8 cellular contexts compared by ENCODE assay signal in genomic region chr19:47779524-47780214, GRCh38. TPM values are rescaled to one million over a fixed set of nuclear protein-coding genes. Genes with fewer than 3 reads are reported as not detected.
A peak's percentile ranks its signal among the peaks of the same experiment; 100 is the strongest.
DNase-seq lines count a peak whose midpoint lies in the region; ATAC-seq, FAIRE-seq and TF ChIP-seq lines count a peak whose summit lies in the region.
"Had no signal": no experiment of that assay in that cellular context is flagged by ENCODE, and none has a peak within 500 bp of the region (broad histone marks: within the 10 kb centered on the region; RNA-seq: fewer than 3 reads in every experiment).

No MANE protein-coding gene starts in this region.

- WGBS in HepG2 (ENCODE audit: low lambda C conversion rate) = 87% methylated on average over 24 of the region's 24 CpGs

- intact Hi-C loops in breast epithelium (cut with DNase I; ENCODE audit: low total_unique reads) (no loop called here), HepG2 (cut with micrococcal nuclease; ENCODE audit: unreplicated experiment) (no loop called here)

- BruUV-seq in HepG2 (replicated peaks; lab: Mats Ljungman, UMichigan) = no TSS peak

- POLR2A ChIA-PET in HepG2 (lab: Yijun Ruan, JAX) = no interaction called here

- TF ChIP-seq RAD21 in HepG2 (CRISPR knock-in tag; IDR thresholded peaks at IDR 0.05) = no peak

- H3K79me2 ChIP-seq in HepG2 (ENCODE audit: insufficient read depth, low read length) = peaks cover 18% of the 10 kb centered on the region

- TF ChIP-seq CTCF in LNCaP clone FGC (IDR thresholded peaks at IDR 0.05; ENCODE audit: control insufficient read depth, extremely low read depth, insufficient read depth) (no peak), breast epithelium (IDR thresholded peaks at IDR 0.05) (no peak), HepG2 (CRISPR knock-in tag; IDR thresholded peaks at IDR 0.05) (no peak), thoracic aorta (IDR thresholded peaks at IDR 0.05) (no peak)

- peak overlapping the region; percentile 94 for H3K4me2 ChIP-seq in HepG2 (ENCODE audit: low read depth, low read length)

- peaks cover 0 to 5% of the 10 kb centered on the region in 2 donors for H3K4me1 ChIP-seq in breast epithelium
- peaks cover 36% of the 10 kb centered on the region for H3K4me1 ChIP-seq in HepG2 (ENCODE audit: insufficient read depth, low read length)
- H3K4me1 ChIP-seq in thoracic aorta (ENCODE audit: control insufficient read depth in 1 of 2, low read depth in 2 of 2) = peaks cover 22 to 41% of the 10 kb centered on the region in 2 donors

- no peak overlapping the region for H2AFZ ChIP-seq in HepG2 (ENCODE audit: low read length)

- CTCF ChIA-PET in HepG2 (lab: Yijun Ruan, JAX; ENCODE audit: low intra/inter-chr PET ratio, low total read pairs) = no interaction called here

- peak overlapping the region; percentile 97; the same call in 1 of the 2 replicates for H3K9ac ChIP-seq in HepG2 (ENCODE audit: insufficient read depth, low read depth, low read length)

- H3K36me3 ChIP-seq in breast epithelium (no peaks in the 10 kb centered on the region), HepG2 (replicated peaks in 1 of 2; ENCODE audit: control insufficient read depth in 1 of 2, insufficient read depth in 2 of 2, low read length in 2 of 2) (peaks cover 0 to 22% of the 10 kb centered on the region in 2 experiments; a peak in 3 of 5 replicates), thoracic aorta (peaks cover 26% of the 10 kb centered on the region)

- H3K27ac ChIP-seq in breast epithelium (peak overlapping the region; percentile 98 to 99), HepG2 (ENCODE audit: extremely low read length, insufficient read depth, low read length) (no peak overlapping the region), thoracic aorta (peak overlapping the region; percentile 98)

- in situ Hi-C loops in HepG2 (cut with HindIII; ENCODE audit: extremely low pct_ligation_motif_present, low pct_unique_long_range_greater_than_20kb) = no loop called here

- ATAC-seq in HepG2 (no peak), thoracic aorta (ENCODE audit: insufficient number of reproducible peaks, low FRiP score, low read depth) (no peak), GM21723 (IDR thresholded peaks at IDR 0.05; ENCODE audit: unreplicated experiment) (no peak)

- DNase-seq in LNCaP clone FGC (ENCODE audit: low read depth) = no peak
- DNase-seq in breast epithelium (ENCODE audit: low spot score in 2 of 2) = peak in 1 of 2 donors; percentile 56
- DNase-seq in HepG2 (ENCODE audit: low spot score) = no peak
- peak; percentile 52 for DNase-seq in thoracic aorta (ENCODE audit: low spot score)
- DNase-seq in GM12892 (ENCODE audit: insufficient read length) = no peak
- no peak for DNase-seq in NCI-H82 (lab: John Stamatoyannopoulos, UW)

- TF ChIP-seq EP300 in HepG2 (IDR thresholded peaks at IDR 0.05; ENCODE audit: low read depth in 2 of 2, low read length in 2 of 2) = no peak
- no peak for TF ChIP-seq EP300 in HepG2 (CRISPR knock-in tag; IDR thresholded peaks at IDR 0.05; ENCODE audit: borderline replicate concordance)

- H3K4me3 ChIP-seq in LNCaP clone FGC (ENCODE audit: low read depth, low read length) (peak overlapping the region; percentile 64), breast epithelium (peak overlapping the region; percentile 77 to 96 (median 83)), HepG2 (replicated peaks in 1 of 3; ENCODE audit: insufficient read depth in 1 of 3, low read depth in 2 of 3, low read length in 3 of 3) (peak overlapping the region; percentile 88 to 95 (median 93)), thoracic aorta (peak overlapping the region; percentile 89)

- FAIRE-seq in HepG2 (lab: Jason Lieb, UNC) (no peak), GM12892 (lab: Jason Lieb, UNC) (no peak)

- H4K20me1 ChIP-seq in HepG2 (ENCODE audit: insufficient read depth, low read length) = no peaks in the 10 kb centered on the region

- TF ChIP-seq POLR2A in breast epithelium (IDR thresholded peaks at IDR 0.05) = no peak
- TF ChIP-seq POLR2A in HepG2 (IDR thresholded peaks at IDR 0.05; ENCODE audit: insufficient read depth in 1 of 2, low read depth in 2 of 2, low read length in 2 of 2) = no peak
- TF ChIP-seq POLR2A in GM12892 (IDR thresholded peaks at IDR 0.05; ENCODE audit: low read depth, low read length) = no peak

- H3K9me3 ChIP-seq in breast epithelium = no peaks in the 10 kb centered on the region
- no peaks in the 10 kb centered on the region for H3K9me3 ChIP-seq in HepG2 (ENCODE audit: low read length)
- no peaks in the 10 kb centered on the region for H3K9me3 ChIP-seq in thoracic aorta

- H3K27me3 ChIP-seq in breast epithelium = no peaks in the 10 kb centered on the region
- no peaks in the 10 kb centered on the region; a peak in 1 of 5 replicates for H3K27me3 ChIP-seq in HepG2 (ENCODE audit: control insufficient read depth in 1 of 2, insufficient read depth in 2 of 2, low read length in 2 of 2)
- no peaks in the 10 kb centered on the region for H3K27me3 ChIP-seq in thoracic aorta (replicated peaks; ENCODE audit: insufficient read depth)

RNA-seq across cellular contexts. Expression of gene SELENOW, which starts 1.2 kb away (rescaled TPM):
- total RNA-seq in breast epithelium = 100 to 1,000 TPM; 297 to 525 (median 450) TPM
- 57.0 and 64.7 TPM in 2 replicates for total RNA-seq in HepG2 (2016; rRNA removed; fragmentation: Illumina TruSeq; extraction: Trizol)
- total RNA-seq in HepG2 (2016; cell fraction: cytosol; rRNA removed; fragmentation: Illumina TruSeq; extraction: Trizol; ENCODE audit: low read depth) = 415 and 416 TPM in 2 replicates
- 46.9 and 63.2 TPM in 2 replicates for total RNA-seq in HepG2 (2016; cell fraction: insoluble cytoplasmic fraction; rRNA removed; fragmentation: Illumina TruSeq; extraction: Trizol)
- 235 and 276 TPM in 2 replicates for total RNA-seq in HepG2 (2016; cell fraction: membrane; rRNA removed; fragmentation: Illumina TruSeq; extraction: Trizol)
- total RNA-seq in HepG2 (2016; cell fraction: nucleus; rRNA removed; fragmentation: Illumina TruSeq; extraction: Trizol) = 28.8 and 32.2 TPM in 2 replicates
- polyA plus RNA-seq in HepG2 (2011; rRNA removed) = 50.3 and 55.8 TPM in 2 replicates
- polyA plus RNA-seq in HepG2 (2011; cell fraction: cytosol; rRNA removed) = 52.1 and 56.8 TPM in 2 replicates
- 41.3 and 52.2 TPM in 2 replicates for polyA plus RNA-seq in HepG2 (2011; cell fraction: nucleus; rRNA removed)
- 14.6 and 20.9 TPM in 2 replicates for polyA plus RNA-seq in HepG2 (2012)
- polyA plus RNA-seq in HepG2 (2016; cell fraction: cytosol; fragmentation: Illumina TruSeq; extraction: Trizol; ENCODE audit: low read depth) = 421 and 463 TPM in 2 replicates
- 46.3 and 48.2 TPM in 2 replicates for polyA plus RNA-seq in HepG2 (2016; cell fraction: insoluble cytoplasmic fraction; fragmentation: Illumina TruSeq; extraction: Trizol; ENCODE audit: low read depth)
- polyA plus RNA-seq in HepG2 (2016; cell fraction: membrane; fragmentation: Illumina TruSeq; extraction: Trizol; ENCODE audit: low read depth) = 226 and 236 TPM in 2 replicates
- 54.1 and 65.0 TPM in 2 replicates for polyA plus RNA-seq in HepG2 (2016; cell fraction: nucleus; fragmentation: Illumina TruSeq; extraction: Trizol; ENCODE audit: insufficient read depth, low read depth)
- polyA minus RNA-seq in HepG2 (2011; rRNA and poly(A)+ RNA removed; ENCODE audit: low replicate concordance) = 20.3 and 61.1 TPM in 2 replicates
- polyA minus RNA-seq in HepG2 (2011; cell fraction: cytosol; rRNA and poly(A)+ RNA removed) = 7.8 and 8.5 TPM in 2 replicates
- polyA minus RNA-seq in HepG2 (2011; cell fraction: nucleus; rRNA and poly(A)+ RNA removed) = 7.5 and 10.1 TPM in 2 replicates
- total RNA-seq in thoracic aorta = 1,000 to 10,000 TPM in 1 of 2 donors, 100 to 1,000 TPM in 1; 504 to 1,102 TPM
- 45.9 TPM for polyA plus RNA-seq in GM12892 (2012; ENCODE audit: missing spikeins)

RNA-seq across cellular contexts. Expression of gene TPRX1, which starts 24.7 kb away (rescaled TPM):
- total RNA-seq in breast epithelium (not detected), HepG2 (2016; rRNA removed; fragmentation: Illumina TruSeq; extraction: Trizol) (not detected in 2 replicates), thoracic aorta (not detected)
- total RNA-seq in HepG2 (2016; cell fraction: cytosol; rRNA removed; fragmentation: Illumina TruSeq; extraction: Trizol; ENCODE audit: low read depth) = not detected in 2 replicates
- not detected in 2 replicates for total RNA-seq in HepG2 (2016; cell fraction: insoluble cytoplasmic fraction; rRNA removed; fragmentation: Illumina TruSeq; extraction: Trizol)
- not detected in 2 replicates for total RNA-seq in HepG2 (2016; cell fraction: membrane; rRNA removed; fragmentation: Illumina TruSeq; extraction: Trizol)
- not detected in 2 replicates for total RNA-seq in HepG2 (2016; cell fraction: nucleus; rRNA removed; fragmentation: Illumina TruSeq; extraction: Trizol)
- not detected in 2 replicates for polyA plus RNA-seq in HepG2 (2011; rRNA removed)
- not detected in 2 replicates for polyA plus RNA-seq in HepG2 (2011; cell fraction: cytosol; rRNA removed)
- not detected in 2 replicates for polyA plus RNA-seq in HepG2 (2011; cell fraction: nucleus; rRNA removed)
- not detected in 2 replicates for polyA plus RNA-seq in HepG2 (2012)
- not detected in 2 replicates for polyA plus RNA-seq in HepG2 (2016; cell fraction: cytosol; fragmentation: Illumina TruSeq; extraction: Trizol; ENCODE audit: low read depth)
- polyA plus RNA-seq in HepG2 (2016; cell fraction: insoluble cytoplasmic fraction; fragmentation: Illumina TruSeq; extraction: Trizol; ENCODE audit: low read depth) = not detected in 2 replicates
- polyA plus RNA-seq in HepG2 (2016; cell fraction: membrane; fragmentation: Illumina TruSeq; extraction: Trizol; ENCODE audit: low read depth) = not detected in 2 replicates
- polyA plus RNA-seq in HepG2 (2016; cell fraction: nucleus; fragmentation: Illumina TruSeq; extraction: Trizol; ENCODE audit: insufficient read depth, low read depth) = not detected in 2 replicates
- not detected in 2 replicates for polyA minus RNA-seq in HepG2 (2011; rRNA and poly(A)+ RNA removed; ENCODE audit: low replicate concordance)
- polyA minus RNA-seq in HepG2 (2011; cell fraction: cytosol; rRNA and poly(A)+ RNA removed) = not detected in 2 replicates
- polyA minus RNA-seq in HepG2 (2011; cell fraction: nucleus; rRNA and poly(A)+ RNA removed) = not detected in 2 replicates
- polyA plus RNA-seq in GM12892 (2012; ENCODE audit: missing spikeins) = not detected
- total RNA-seq: subcutaneous adipose tissue had no signal

RNA-seq across cellular contexts. Expression of gene NOP53, which starts 34.3 kb away (rescaled TPM):
- total RNA-seq in breast epithelium (100 to 1,000 TPM; 391 to 498 (median 457) TPM), HepG2 (2016; rRNA removed; fragmentation: Illumina TruSeq; extraction: Trizol) (44.2 and 53.9 TPM in 2 replicates), thoracic aorta (100 to 1,000 TPM; 189 to 220 TPM)
- 107 and 126 TPM in 2 replicates for total RNA-seq in HepG2 (2016; cell fraction: cytosol; rRNA removed; fragmentation: Illumina TruSeq; extraction: Trizol; ENCODE audit: low read depth)
- total RNA-seq in HepG2 (2016; cell fraction: insoluble cytoplasmic fraction; rRNA removed; fragmentation: Illumina TruSeq; extraction: Trizol) = 45.6 and 56.7 TPM in 2 replicates
- total RNA-seq in HepG2 (2016; cell fraction: membrane; rRNA removed; fragmentation: Illumina TruSeq; extraction: Trizol) = 135 and 149 TPM in 2 replicates
- 47.1 and 55.4 TPM in 2 replicates for total RNA-seq in HepG2 (2016; cell fraction: nucleus; rRNA removed; fragmentation: Illumina TruSeq; extraction: Trizol)
- 137 and 141 TPM in 2 replicates for polyA plus RNA-seq in HepG2 (2011; rRNA removed)
- 112 and 146 TPM in 2 replicates for polyA plus RNA-seq in HepG2 (2011; cell fraction: cytosol; rRNA removed)
- polyA plus RNA-seq in HepG2 (2011; cell fraction: nucleus; rRNA removed) = 144 and 157 TPM in 2 replicates
- 184 and 186 TPM in 2 replicates for polyA plus RNA-seq in HepG2 (2012)
- 140 and 165 TPM in 2 replicates for polyA plus RNA-seq in HepG2 (2016; cell fraction: cytosol; fragmentation: Illumina TruSeq; extraction: Trizol; ENCODE audit: low read depth)
- polyA plus RNA-seq in HepG2 (2016; cell fraction: insoluble cytoplasmic fraction; fragmentation: Illumina TruSeq; extraction: Trizol; ENCODE audit: low read depth) = 95.8 and 96.6 TPM in 2 replicates
- 223 and 257 TPM in 2 replicates for polyA plus RNA-seq in HepG2 (2016; cell fraction: membrane; fragmentation: Illumina TruSeq; extraction: Trizol; ENCODE audit: low read depth)
- polyA plus RNA-seq in HepG2 (2016; cell fraction: nucleus; fragmentation: Illumina TruSeq; extraction: Trizol; ENCODE audit: insufficient read depth, low read depth) = 129 and 142 TPM in 2 replicates
- 51.2 and 58.9 TPM in 2 replicates for polyA minus RNA-seq in HepG2 (2011; rRNA and poly(A)+ RNA removed; ENCODE audit: low replicate concordance)
- 55.2 and 56.4 TPM in 2 replicates for polyA minus RNA-seq in HepG2 (2011; cell fraction: cytosol; rRNA and poly(A)+ RNA removed)
- 36.2 and 36.4 TPM in 2 replicates for polyA minus RNA-seq in HepG2 (2011; cell fraction: nucleus; rRNA and poly(A)+ RNA removed)
- polyA plus RNA-seq in GM12892 (2012; ENCODE audit: missing spikeins) = 326 TPM

RNA-seq across cellular contexts. Expression of gene CRX, which starts 42.1 kb away (rescaled TPM):
- not detected for total RNA-seq in breast epithelium
- not detected in 2 replicates for total RNA-seq in HepG2 (2016; rRNA removed; fragmentation: Illumina TruSeq; extraction: Trizol)
- not detected in 2 replicates for total RNA-seq in HepG2 (2016; cell fraction: cytosol; rRNA removed; fragmentation: Illumina TruSeq; extraction: Trizol; ENCODE audit: low read depth)
- not detected in 2 replicates for total RNA-seq in HepG2 (2016; cell fraction: insoluble cytoplasmic fraction; rRNA removed; fragmentation: Illumina TruSeq; extraction: Trizol)
- not detected in 2 replicates for total RNA-seq in HepG2 (2016; cell fraction: membrane; rRNA removed; fragmentation: Illumina TruSeq; extraction: Trizol)
- total RNA-seq in HepG2 (2016; cell fraction: nucleus; rRNA removed; fragmentation: Illumina TruSeq; extraction: Trizol) = not detected in 2 replicates
- polyA plus RNA-seq in HepG2 (2011; rRNA removed) = not detected in 2 replicates
- polyA plus RNA-seq in HepG2 (2011; cell fraction: cytosol; rRNA removed) = not detected in 2 replicates
- not detected in 2 replicates for polyA plus RNA-seq in HepG2 (2011; cell fraction: nucleus; rRNA removed)
- polyA plus RNA-seq in HepG2 (2012) = not detected in 2 replicates
- not detected in 2 replicates for polyA plus RNA-seq in HepG2 (2016; cell fraction: cytosol; fragmentation: Illumina TruSeq; extraction: Trizol; ENCODE audit: low read depth)
- polyA plus RNA-seq in HepG2 (2016; cell fraction: insoluble cytoplasmic fraction; fragmentation: Illumina TruSeq; extraction: Trizol; ENCODE audit: low read depth) = not detected in 2 replicates
- not detected in 2 replicates for polyA plus RNA-seq in HepG2 (2016; cell fraction: membrane; fragmentation: Illumina TruSeq; extraction: Trizol; ENCODE audit: low read depth)
- not detected in 2 replicates for polyA plus RNA-seq in HepG2 (2016; cell fraction: nucleus; fragmentation: Illumina TruSeq; extraction: Trizol; ENCODE audit: insufficient read depth, low read depth)
- not detected in 2 replicates for polyA minus RNA-seq in HepG2 (2011; rRNA and poly(A)+ RNA removed; ENCODE audit: low replicate concordance)
- not detected in 2 replicates for polyA minus RNA-seq in HepG2 (2011; cell fraction: cytosol; rRNA and poly(A)+ RNA removed)
- polyA minus RNA-seq in HepG2 (2011; cell fraction: nucleus; rRNA and poly(A)+ RNA removed) = not detected in 2 replicates
- not detected for total RNA-seq in thoracic aorta
- not detected for polyA plus RNA-seq in GM12892 (2012; ENCODE audit: missing spikeins)
- total RNA-seq: subcutaneous adipose tissue had no signal
